ENCODE assay signal across 19 cellular contexts in genomic region chr11:72575533-72576170, GRCh38.
"Had no signal": no experiment of that assay in that cellular context is flagged by ENCODE, and none has a peak within 500 bp of the region (broad histone marks: within the 10 kb centered on the region; RNA-seq: fewer than 3 reads in every experiment).

No MANE protein-coding gene starts in this region.

- H3K4me3 ChIP-seq: colonic mucosa, right lobe of liver, tibial nerve, vagina had no signal

- H3K4me1 Mint-ChIP-seq: activated CD4-positive, alpha-beta T cell treated with anti-CD3 and anti-CD28 coated beads for 36 hours had no signal

- H3K27me3 ChIP-seq: colonic mucosa, right lobe of liver, tibial nerve, vagina had no signal

- H3K36me3 ChIP-seq: colonic mucosa, right lobe of liver, vagina, WERI-Rb-1 had no signal

- ATAC-seq: activated CD4-positive, alpha-beta T cell treated with anti-CD3 and anti-CD28 coated beads for 36 hours; activated CD8-positive, alpha-beta T cell treated with anti-CD3 and anti-CD28 coated beads for 36 hours; right lobe of liver had no signal

- H3K4me1 ChIP-seq: colonic mucosa, right lobe of liver, vagina had no signal

- H3K9me3 ChIP-seq: colonic mucosa, right lobe of liver, tibial nerve, vagina had no signal

- H3K36me3 Mint-ChIP-seq: activated naive CD8-positive, alpha-beta T cell had no signal

- H3K27ac Mint-ChIP-seq: activated CD4-positive, alpha-beta T cell treated with anti-CD3 and anti-CD28 coated beads for 36 hours; activated CD8-positive, alpha-beta T cell treated with anti-CD3 and anti-CD28 coated beads for 36 hours; activated naive CD8-positive, alpha-beta T cell; nephron progenitor cell; T-helper 1 cell treated with Interleukin-12 subunit alpha and Interleukin-12 subunit beta and Interleukin-4 antibody, amounts not matched to agents 30 μg/mL and 1 μg/mL, for 36 hours had no signal

- H3K9me3 Mint-ChIP-seq: activated CD8-positive, alpha-beta T cell treated with anti-CD3 and anti-CD28 coated beads for 36 hours; nephron progenitor cell; T-helper 1 cell treated with Interleukin-12 subunit alpha and Interleukin-12 subunit beta and Interleukin-4 antibody, amounts not matched to agents 30 μg/mL and 1 μg/mL, for 36 hours had no signal

- DNase-seq: activated CD4-positive, alpha-beta T cell treated with anti-CD3 and anti-CD28 coated beads for 36 hours; activated CD8-positive, alpha-beta T cell treated with anti-CD3 and anti-CD28 coated beads for 36 hours; activated gamma-delta T cell treated with Interleukin-2 at 50 U/mL for 16 hours; amniotic stem cell; colonic mucosa; effector CD4-positive, alpha-beta T cell; foreskin fibroblast; glutamatergic neuron; hypothalamus; kidney glomerular epithelial cell; mesendoderm; stimulated activated CD4-positive, alpha-beta T cell treated with anti-CD3 and anti-CD28 coated beads, Interleukin-1b, Interleukin-23, amount 100 ng/mL, for 48 hours; WERI-Rb-1 had no signal

- H3K4me3 Mint-ChIP-seq: activated CD4-positive, alpha-beta T cell treated with anti-CD3 and anti-CD28 coated beads for 36 hours; activated CD8-positive, alpha-beta T cell treated with anti-CD3 and anti-CD28 coated beads for 36 hours; activated naive CD8-positive, alpha-beta T cell; nephron progenitor cell; T-helper 1 cell treated with Interleukin-12 subunit alpha and Interleukin-12 subunit beta and Interleukin-4 antibody, amounts not matched to agents 30 μg/mL and 1 μg/mL, for 36 hours had no signal

- H3K27ac ChIP-seq: colonic mucosa, right lobe of liver, tibial nerve, vagina, WERI-Rb-1 had no signal
